ENCODE assay signal across 8 cellular contexts in genomic region chr18:25921677-25922421, GRCh38.
A peak's percentile ranks its signal among the peaks of the same experiment; 100 is the strongest.
DNase-seq lines count a peak whose midpoint lies in the region; ATAC-seq, FAIRE-seq and TF ChIP-seq lines count a peak whose summit lies in the region.

No MANE protein-coding gene starts in this region.

- WGBS in SK-N-SH (ENCODE audit: low lambda C conversion rate) = 75% methylated on average over 12 of the region's 13 CpGs
- 29% methylated on average over 13 of the region's 13 CpGs for WGBS in K562 (ENCODE audit: insufficient coverage, low coverage, missing lambda C conversion rate)
- 76% methylated on average over 13 of the region's 13 CpGs for WGBS in mesenchymal stem cell

- H3K9me3 ChIP-seq in SK-N-SH (no peaks in the 10 kb centered on the region), K562 (replicated peaks; ENCODE audit: control insufficient read depth, insufficient read depth, low read depth, low read length) (no peaks in the 10 kb centered on the region), mesenchymal stem cell (ENCODE audit: control insufficient read depth, low read length) (no peaks in the 10 kb centered on the region)

- H3K4me3 ChIP-seq in SK-N-SH (ENCODE audit: low read depth in 2 of 2, low read length in 1 of 2) (no peak overlapping the region; a peak in 1 of 4 replicates), K562 (no peak overlapping the region), mesenchymal stem cell (ENCODE audit: insufficient read depth in 1 of 2, low read depth in 1 of 2, low read length in 2 of 2) (no peak overlapping the region)

- no peak overlapping the region for H4K91ac ChIP-seq in mesenchymal stem cell (ENCODE audit: low read length)

- no peak overlapping the region for H2BK120ac ChIP-seq in mesenchymal stem cell (ENCODE audit: low read depth, low read length)

- DNase-seq in D341Med (ENCODE audit: low spot score) (peak; percentile 86), HuH-7.5 (ENCODE audit: low spot score) (peak; percentile 10), SK-N-SH (peak; percentile 20), K562 (ENCODE audit: extremely low read depth in 1 of 4, low spot score in 3 of 4) (peak; percentile 74 to 85 (median 80)), mesenchymal stem cell (peak; percentile 12), cardiac septum (ENCODE audit: low spot score) (no peak)

- H3K9ac ChIP-seq in SK-N-SH = no peak overlapping the region
- H3K9ac ChIP-seq in K562 (ENCODE audit: insufficient read depth in 1 of 2, low read depth in 2 of 2, low read length in 2 of 2) = no peak overlapping the region
- H3K9ac ChIP-seq in mesenchymal stem cell (ENCODE audit: low read length) = no peak overlapping the region

- TF ChIP-seq RAD21 in SK-N-SH (IDR thresholded peaks at IDR 0.05; ENCODE audit: low read length) (peak; percentile 58), K562 (CRISPR knock-in tag; conservative IDR thresholded peaks at IDR 0.05 in 1 of 2, IDR thresholded peaks at IDR 0.05 in 1 of 2) (peak; percentile 86 to 90)

- H4K8ac ChIP-seq in mesenchymal stem cell (ENCODE audit: low read length) = no peak overlapping the region

- no peak overlapping the region for H2BK5ac ChIP-seq in mesenchymal stem cell (ENCODE audit: low read depth, low read length, poor library complexity, severe bottlenecking)

- TF ChIP-seq POLR2A in K562 (conservative IDR thresholded peaks at IDR 0.05) = no peak

- H4K20me1 ChIP-seq in SK-N-SH (ENCODE audit: insufficient read depth) (no peaks in the 10 kb centered on the region), K562 (replicated peaks; ENCODE audit: control insufficient read depth, insufficient read depth, low read length) (no peaks in the 10 kb centered on the region)

- no peak overlapping the region for H3K18ac ChIP-seq in mesenchymal stem cell (ENCODE audit: low read depth in 1 of 2, low read length in 2 of 2)

- in situ Hi-C loops in K562 (cut with MboI) = no loop called here

- FAIRE-seq in K562 (lab: Jason Lieb, UNC) = peak; percentile 92

- H3K14ac ChIP-seq in mesenchymal stem cell (ENCODE audit: low read length in 2 of 2) = no peak overlapping the region

- no peak overlapping the region for H2BK12ac ChIP-seq in mesenchymal stem cell (ENCODE audit: low read length in 2 of 2)

- BruUV-seq in K562 (replicated peaks; lab: Mats Ljungman, UMichigan) = no TSS peak

- H3K79me2 ChIP-seq in SK-N-SH (ENCODE audit: insufficient read depth) (no peaks in the 10 kb centered on the region), K562 (ENCODE audit: control insufficient read depth, insufficient read depth, low read length) (no peaks in the 10 kb centered on the region)

- no peak overlapping the region for H2BK15ac ChIP-seq in mesenchymal stem cell (ENCODE audit: low read depth, poor library complexity, severe bottlenecking)

- H3K4me1 ChIP-seq in SK-N-SH (ENCODE audit: control insufficient read depth in 1 of 2, insufficient read depth in 2 of 2, low read depth in 1 of 2, low read length in 1 of 2) = no peaks in the 10 kb centered on the region
- no peaks in the 10 kb centered on the region; a peak in 1 of 5 replicates for H3K4me1 ChIP-seq in K562 (replicated peaks in 1 of 2; ENCODE audit: control insufficient read depth in 2 of 2, insufficient read depth in 2 of 2, low read length in 2 of 2)
- H3K4me1 ChIP-seq in mesenchymal stem cell (ENCODE audit: control insufficient read depth, insufficient read depth, low read depth, low read length) = peaks cover 2% of the 10 kb centered on the region

- no peak overlapping the region for H3K23ac ChIP-seq in mesenchymal stem cell (ENCODE audit: low read length in 2 of 2)

- TF ChIP-seq CTCF in SK-N-SH (IDR thresholded peaks at IDR 0.05) (peak; percentile 52; the same call in 1 of the 2 replicates), K562 (IDR thresholded peaks at IDR 0.05 in 2 of 3, conservative IDR thresholded peaks at IDR 0.05 in 1 of 3; ENCODE audit: insufficient read depth in 2 of 3, low read depth in 1 of 3, low read length in 3 of 3) (peak; percentile 88 to 96 (median 94))

- CTCF ChIA-PET in SK-N-SH (lab: Yijun Ruan, JAX) (no interaction called here), K562 (lab: Yijun Ruan, JAX; ENCODE audit: low intra/inter-chr PET ratio) (interaction anchor here (1.8 to 2.1 kb wide), 2 partner anchors 96 to 238 kb away, joined by 7 to 17 read pairs; no protein-coding TSS in a partner anchor)

- H3K4me2 ChIP-seq in SK-N-SH = no peak overlapping the region
- peak overlapping the region; percentile 73 for H3K4me2 ChIP-seq in K562 (ENCODE audit: insufficient read depth, low read length)
- peak overlapping the region; percentile 12 for H3K4me2 ChIP-seq in mesenchymal stem cell (ENCODE audit: low read length, poor library complexity, severe bottlenecking)

- H2AFZ ChIP-seq in SK-N-SH (ENCODE audit: low read depth) = no peak overlapping the region
- peak overlapping the region; percentile 96 for H2AFZ ChIP-seq in K562 (ENCODE audit: low read depth, low read length)
- no peak overlapping the region for H2AFZ ChIP-seq in mesenchymal stem cell (ENCODE audit: low read depth, low read length)

- intact Hi-C loops in K562 (cut with micrococcal nuclease) = loop anchor here (2.0 to 10.0 kb wide), 3 partner anchors 97 to 723 kb away; no protein-coding TSS in a partner anchor
- intact Hi-C loops in cardiac septum (cut with DNase I) = no loop called here

- no peaks in the 10 kb centered on the region for H3K79me1 ChIP-seq in mesenchymal stem cell (replicated peaks; ENCODE audit: low read length, poor library complexity, severe bottlenecking)

- no peaks in the 10 kb centered on the region for H3K36me3 ChIP-seq in SK-N-SH (replicated peaks in 1 of 2; ENCODE audit: control insufficient read depth in 1 of 2, insufficient read depth in 2 of 2, low read length in 1 of 2)
- H3K36me3 ChIP-seq in K562 (ENCODE audit: control insufficient read depth, insufficient read depth, low read length) = no peaks in the 10 kb centered on the region
- H3K36me3 ChIP-seq in mesenchymal stem cell (ENCODE audit: control insufficient read depth in 1 of 2, insufficient read depth in 2 of 2, low read depth in 1 of 2, low read length in 2 of 2) = no peaks in the 10 kb centered on the region

- H3K27me3 ChIP-seq in SK-N-SH (ENCODE audit: insufficient read depth) (no peaks in the 10 kb centered on the region; the same call in 1 of the 2 replicates), K562 (ENCODE audit: control insufficient read depth in 2 of 2, insufficient read depth in 2 of 2, low read length in 2 of 2) (peaks cover 0 to 6% of the 10 kb centered on the region in 2 experiments; a peak in 1 of 5 replicates), mesenchymal stem cell (ENCODE audit: control insufficient read depth in 1 of 2, insufficient read depth in 1 of 2, low read length in 2 of 2) (peaks cover 0 to 3% of the 10 kb centered on the region in 2 experiments)

- H3K27ac ChIP-seq in SK-N-SH (ENCODE audit: low read depth in 2 of 2, low read length in 1 of 2) = no peak overlapping the region
- no peak overlapping the region for H3K27ac ChIP-seq in K562 (ENCODE audit: extremely low read depth, low read depth, low read length)
- H3K27ac ChIP-seq in mesenchymal stem cell (ENCODE audit: low read length, poor library complexity, severe bottlenecking) = no peak overlapping the region

- H3F3A ChIP-seq in SK-N-SH (replicated peaks; ENCODE audit: insufficient read depth) = no peaks in the 10 kb centered on the region

- no peaks in the 10 kb centered on the region for H3K9me2 ChIP-seq in SK-N-SH

- H3K9me1 ChIP-seq in K562 (ENCODE audit: control insufficient read depth, insufficient read depth, low read length) = no peaks in the 10 kb centered on the region

- TF ChIP-seq EP300 in SK-N-SH (IDR thresholded peaks at IDR 0.05; ENCODE audit: borderline replicate concordance in 1 of 2, low read depth in 1 of 2, low read length in 1 of 2) = no peak
- peak; percentile 20; the same call in 1 of the 2 replicates for TF ChIP-seq EP300 in K562 (IDR thresholded peaks at IDR 0.05; ENCODE audit: low read length)

- ATAC-seq in GM19372 (IDR thresholded peaks at IDR 0.05; ENCODE audit: low read depth, unreplicated experiment) (peak; percentile 83), K562 (peak; percentile 96), HG03108 (IDR thresholded peaks at IDR 0.05; ENCODE audit: unreplicated experiment) (no peak)

- no peak overlapping the region for H2AK5ac ChIP-seq in mesenchymal stem cell (ENCODE audit: low read length, severe bottlenecking)

- POLR2A ChIA-PET in SK-N-SH (lab: Yijun Ruan, JAX) = no interaction called here
- POLR2A ChIA-PET in K562 (lab: Yijun Ruan, JAX) = interaction anchor here (0.5 to 0.6 kb wide), 3 partner anchors 337 to 728 kb away, joined by 3 read pairs; no protein-coding TSS in a partner anchor

- no peak overlapping the region for H3K4ac ChIP-seq in mesenchymal stem cell (ENCODE audit: low read depth in 1 of 2, low read length in 2 of 2)

TF ChIP-seq in SK-N-SH, 30 proteins besides CTCF, POLR2A, EP300 and RAD21 (continues in another document):
- TF ChIP-seq CHD2 (IDR thresholded peaks at IDR 0.05; ENCODE audit: low read length, partially characterized antibody) = no peak

TF ChIP-seq in K562, 482 proteins besides CTCF, POLR2A, EP300 and RAD21 (continues in another document):
- TF ChIP-seq, protein P1, sequence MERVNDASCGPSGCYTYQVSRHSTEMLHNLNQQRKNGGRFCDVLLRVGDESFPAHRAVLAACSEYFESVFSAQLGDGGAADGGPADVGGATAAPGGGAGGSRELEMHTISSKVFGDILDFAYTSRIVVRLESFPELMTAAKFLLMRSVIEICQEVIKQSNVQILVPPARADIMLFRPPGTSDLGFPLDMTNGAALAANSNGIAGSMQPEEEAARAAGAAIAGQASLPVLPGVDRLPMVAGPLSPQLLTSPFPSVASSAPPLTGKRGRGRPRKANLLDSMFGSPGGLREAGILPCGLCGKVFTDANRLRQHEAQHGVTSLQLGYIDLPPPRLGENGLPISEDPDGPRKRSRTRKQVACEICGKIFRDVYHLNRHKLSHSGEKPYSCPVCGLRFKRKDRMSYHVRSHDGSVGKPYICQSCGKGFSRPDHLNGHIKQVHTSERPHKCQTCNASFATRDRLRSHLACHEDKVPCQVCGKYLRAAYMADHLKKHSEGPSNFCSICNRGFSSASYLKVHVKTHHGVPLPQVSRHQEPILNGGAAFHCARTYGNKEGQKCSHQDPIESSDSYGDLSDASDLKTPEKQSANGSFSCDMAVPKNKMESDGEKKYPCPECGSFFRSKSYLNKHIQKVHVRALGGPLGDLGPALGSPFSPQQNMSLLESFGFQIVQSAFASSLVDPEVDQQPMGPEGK (CRISPR knock-in tag; IDR thresholded peaks at IDR 0.05; ENCODE audit: borderline replicate concordance) = 0 out of 2 replicates have a peak, but pooled peaks have one; percentile 64
- TF ChIP-seq ZNF124 (CRISPR knock-in tag; IDR thresholded peaks at IDR 0.05) = no peak
